Comparison of ENCODE assay signal across 9 cellular contexts in genomic region chr17:49508061-49508865, GRCh38. TPM values are rescaled to one million over a fixed set of nuclear protein-coding genes. Genes with fewer than 3 reads are reported as not detected.
DNase-seq lines count a peak whose midpoint lies in the region; ATAC-seq and TF ChIP-seq lines count a peak whose summit lies in the region.
"Had no signal": no experiment of that assay in that cellular context is flagged by ENCODE, and none has a peak within 500 bp of the region (broad histone marks: within the 10 kb centered on the region; RNA-seq: fewer than 3 reads in every experiment).

No MANE protein-coding gene starts in this region.

- H3K4me3 ChIP-seq in mammary epithelial cell (replicated peaks in 1 of 3; ENCODE audit: insufficient read depth in 1 of 3, low read depth in 2 of 3, low read length in 3 of 3): peak overlapping the region in 1 of 3 experiments; percentile 21
- H3K4me3 ChIP-seq in body of pancreas: no peak overlapping the region
- H3K4me3 ChIP-seq: SK-N-MC had no signal

- dilution Hi-C loops in mammary epithelial cell (cut with HindIII; ENCODE audit: low sequenced_read_pairs): no loop called here

- peak overlapping the region; percentile 73 for H3K4me2 ChIP-seq in mammary epithelial cell (ENCODE audit: insufficient read depth, low read depth, low read length)

- H3K36me3 ChIP-seq in mammary epithelial cell (ENCODE audit: insufficient read depth, low read length) (peaks cover 2% of the 10 kb centered on the region), body of pancreas (replicated peaks in 1 of 2; ENCODE audit: insufficient read depth in 1 of 2, low read depth in 2 of 2) (no peaks in the 10 kb centered on the region)

- no peak for TF ChIP-seq POLR2A in body of pancreas (IDR thresholded peaks at IDR 0.05)

- H3K9me3 ChIP-seq in mammary epithelial cell (replicated peaks; ENCODE audit: insufficient read depth, low read length): no peaks in the 10 kb centered on the region
- H3K9me3 ChIP-seq in CD4-positive, alpha-beta T cell (ENCODE audit: control insufficient read depth, low read length): no peaks in the 10 kb centered on the region
- H3K9me3 ChIP-seq in body of pancreas: no peaks in the 10 kb centered on the region

- intact Hi-C loops in mammary epithelial cell (cut with micrococcal nuclease): loop anchor here (1.0 to 10.0 kb wide), 4 partner anchors 11 to 557 kb away; no protein-coding TSS in a partner anchor
- intact Hi-C loops in CD4-positive, alpha-beta T cell (cut with DNase I, micrococcal nuclease): no loop called here
- intact Hi-C loops in body of pancreas (cut with DNase I): no loop called here

- CTCF ChIA-PET in mammary epithelial cell (lab: Charles Lee; ENCODE audit: low non-redundant PET): interaction anchor here (0.6 to 0.7 kb wide), 2 partner anchors 11 to 67 kb away, joined by 4 read pairs; partner anchors contain the start of gene NXPH3
- CTCF ChIA-PET in CD4-positive, alpha-beta T cell (lab: Charles Lee): no interaction called here

- peaks cover 42% of the 10 kb centered on the region for H3K4me1 Mint-ChIP-seq in nephron
- no peaks in the 10 kb centered on the region for H3K4me1 Mint-ChIP-seq in CD4-positive, alpha-beta T cell (ENCODE audit: low read depth)

- no peaks in the 10 kb centered on the region for H3K9me3 Mint-ChIP-seq in nephron
- no peaks in the 10 kb centered on the region for H3K9me3 Mint-ChIP-seq in CD4-positive, alpha-beta T cell

- no peaks in the 10 kb centered on the region for H4K20me1 ChIP-seq in mammary epithelial cell (ENCODE audit: insufficient read depth, low read length)

- no peak overlapping the region for H3K9ac ChIP-seq in mammary epithelial cell (ENCODE audit: insufficient read depth, low read length)

- peaks cover 9% of the 10 kb centered on the region for H3K36me3 Mint-ChIP-seq in nephron (ENCODE audit: low read depth)
- H3K36me3 Mint-ChIP-seq in CD4-positive, alpha-beta T cell (ENCODE audit: low read depth): no peaks in the 10 kb centered on the region

- H3K4me1 ChIP-seq in mammary epithelial cell (ENCODE audit: insufficient read depth, low read length) (peaks cover 37% of the 10 kb centered on the region), body of pancreas (no peaks in the 10 kb centered on the region)

- DNase-seq in ELR (ENCODE audit: low read depth): peak; percentile 72
- DNase-seq in NCI-H1694 treated with DMSO at 0.1 percent for 48 hours (lab: John Stamatoyannopoulos, UW): peak; percentile 86
- peak; percentile 97 for DNase-seq in mammary epithelial cell
- no peak for DNase-seq in amygdala (lab: John Stamatoyannopoulos, UW)
- no peak for DNase-seq in CD4-positive, alpha-beta T cell
- no peak for DNase-seq in body of pancreas

- in situ Hi-C loops in mammary epithelial cell (cut with MboI; ENCODE audit: low sequenced_read_pairs in 2 of 2): no loop called here

- H3K27me3 Mint-ChIP-seq in nephron (ENCODE audit: low read depth): no peaks in the 10 kb centered on the region
- H3K27me3 Mint-ChIP-seq in CD4-positive, alpha-beta T cell: peaks cover 59% of the 10 kb centered on the region

- TF ChIP-seq CTCF in mammary epithelial cell (conservative IDR thresholded peaks at IDR 0.05 in 1 of 2, IDR thresholded peaks at IDR 0.05 in 1 of 2; ENCODE audit: extremely low read depth in 1 of 2, insufficient read depth in 1 of 2, low read depth in 1 of 2, low read length in 2 of 2) (no peak), nephron (IDR thresholded peaks at IDR 0.05; ENCODE audit: unreplicated experiment in 3 of 3) (no peak), body of pancreas (IDR thresholded peaks at IDR 0.05) (no peak)
- TF ChIP-seq CTCF in CD4-positive, alpha-beta T cell (IDR thresholded peaks at IDR 0.05): no peak

- TSS peak; percentile 30 for BruUV-seq in mammary epithelial cell (replicated peaks; lab: Mats Ljungman, UMichigan)

- H3K4me3 Mint-ChIP-seq in nephron: peak overlapping the region in 1 of 3 experiments; percentile 30
- no peak overlapping the region for H3K4me3 Mint-ChIP-seq in CD4-positive, alpha-beta T cell

- H3K27me3 ChIP-seq in mammary epithelial cell (ENCODE audit: insufficient read depth, low read length) (no peaks in the 10 kb centered on the region), body of pancreas (no peaks in the 10 kb centered on the region)
- H3K27me3 ChIP-seq in CD4-positive, alpha-beta T cell (ENCODE audit: control insufficient read depth, insufficient read depth, low read length): peaks cover 25% of the 10 kb centered on the region

- H3K27ac ChIP-seq in mammary epithelial cell (ENCODE audit: insufficient read depth, low read depth, low read length): peak overlapping the region; percentile 52
- H3K27ac ChIP-seq in CD4-positive, alpha-beta T cell (ENCODE audit: low read depth, low read length): no peak overlapping the region
- no peak overlapping the region for H3K27ac ChIP-seq in body of pancreas
- H3K27ac ChIP-seq: SK-N-MC had no signal

- POLR2A ChIA-PET in CD4-positive, alpha-beta T cell (lab: Charles Lee): no interaction called here

- H2AFZ ChIP-seq in mammary epithelial cell (ENCODE audit: low read depth, low read length): peak overlapping the region; percentile 75

- 0% methylated on average over 7 of the region's 17 CpGs for WGBS in mammary epithelial cell (ENCODE audit: low coverage, missing lambda C conversion rate)
- 11 to 25% methylated on average over 8 to 17 of the region's 17 CpGs for WGBS in body of pancreas, 2 donors

- ATAC-seq in CD4-positive, alpha-beta T cell (ENCODE audit: poor library complexity): no peak
- ATAC-seq in GM18909 (IDR thresholded peaks at IDR 0.05; ENCODE audit: poor library complexity, unreplicated experiment): no peak
- ATAC-seq in body of pancreas: no peak

- H3K79me2 ChIP-seq in mammary epithelial cell (ENCODE audit: insufficient read depth, low read length): no peaks in the 10 kb centered on the region

- H3K27ac Mint-ChIP-seq in nephron: peak overlapping the region; percentile 48 to 78 (median 62)
- H3K27ac Mint-ChIP-seq in CD4-positive, alpha-beta T cell: no peak overlapping the region

RNA-seq across cellular contexts. Expression of gene NGFR, which starts 13.2 kb away (rescaled TPM):
- total RNA-seq in mammary epithelial cell (10 to 100 TPM; 16.3 to 25.5 TPM), body of pancreas (10 to 100 TPM; 10.1 to 27.7 TPM)
- 33.5 TPM for polyA plus RNA-seq in mammary epithelial cell
- polyA minus RNA-seq in mammary epithelial cell: 17.4 TPM
- total RNA-seq in CD4-positive, alpha-beta T cell: under 1 TPM; 0.11 to 0.22 TPM

Comparison
In these comparisons a context has a peak if more than half of its experiments do, and no peak if none do; other contexts are left out.
1. DNase-seq: peak in ELR (single experiment), NCI-H1694 treated with DMSO at 0.1 percent for 48 hours (single experiment) and mammary epithelial cell (single experiment); none in amygdala (0 of 56), CD4-positive, alpha-beta T cell (0 of 10) and body of pancreas (0 of 4).
2. RNA of gene NGFR, which starts 13.2 kb away (total RNA-seq): 10.1 to 27.7 TPM in body of pancreas and 16.3 to 25.5 TPM in mammary epithelial cell; 0.11 to 0.22 TPM in CD4-positive, alpha-beta T cell; every median in the first group is over 4 times any median in the second.